In the genomic region with DNA sequence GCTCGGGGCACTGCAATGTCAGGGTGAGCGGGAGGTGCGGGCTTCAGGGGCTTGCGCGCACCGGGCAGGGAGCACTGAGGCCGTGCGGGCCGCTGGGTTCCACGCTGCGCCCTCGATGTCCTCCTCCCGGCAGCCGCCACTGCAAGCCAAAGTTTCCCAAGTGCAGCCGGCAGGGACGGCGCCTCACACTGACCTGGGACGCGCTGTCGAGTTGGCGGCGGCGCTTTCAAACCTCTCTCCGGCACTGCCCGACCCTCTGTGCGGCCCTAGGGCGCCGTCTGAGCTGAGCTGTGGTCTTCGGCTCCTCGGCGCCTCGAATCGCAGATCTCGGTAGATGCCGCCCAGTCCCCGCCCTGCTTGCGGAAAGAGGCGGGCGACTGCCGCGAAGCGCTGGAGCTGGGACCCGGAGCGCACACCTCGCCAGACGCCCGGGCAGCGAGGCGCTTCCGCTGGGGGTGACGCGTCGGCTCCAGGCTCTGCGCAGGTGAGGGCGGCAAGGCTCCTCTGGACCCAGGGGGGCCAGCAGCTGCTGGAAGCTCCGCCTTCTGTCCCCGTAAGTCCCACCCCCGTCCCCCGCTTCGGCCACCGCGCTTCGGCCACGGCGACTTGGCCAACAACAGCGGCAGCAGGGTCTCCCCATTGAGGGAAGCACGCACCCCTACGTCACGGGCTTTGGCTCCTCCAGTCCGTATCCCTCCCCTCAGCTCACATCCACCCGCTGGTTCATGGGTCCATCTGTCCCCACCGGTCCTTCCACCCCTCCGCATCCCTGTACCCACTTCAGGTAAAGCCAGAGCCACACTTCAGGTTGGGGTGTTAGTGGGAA, we compare ENCODE assay signal across 1 cellular context.
TF ChIP-seq lines count a peak whose summit lies in the region.

ANKRD34B (minus strand) TSS at position 320 of the 826 bp plus-strand sequence. CDS start 10,261 bp downstream, outside the sequence.

TF ChIP-seq in H1, 55 proteins besides CTCF, POLR2A, EP300 and RAD21:
- TF ChIP-seq TAF1 (IDR thresholded peaks at IDR 0.05; ENCODE audit: low read depth, low read length): peak; percentile 57; the same call in 1 of the 2 replicates
- no peak for TF ChIP-seq CTBP2 (IDR thresholded peaks at IDR 0.05; ENCODE audit: borderline replicate concordance, insufficient read depth, insufficient read length, low read length)
- peak; percentile 80 for TF ChIP-seq CREB1 (IDR thresholded peaks at IDR 0.05)
- TF ChIP-seq SUZ12 (IDR thresholded peaks at IDR 0.05; ENCODE audit: low read length): peak; percentile 11; the same call in 1 of the 2 replicates
- TF ChIP-seq, protein P1, sequence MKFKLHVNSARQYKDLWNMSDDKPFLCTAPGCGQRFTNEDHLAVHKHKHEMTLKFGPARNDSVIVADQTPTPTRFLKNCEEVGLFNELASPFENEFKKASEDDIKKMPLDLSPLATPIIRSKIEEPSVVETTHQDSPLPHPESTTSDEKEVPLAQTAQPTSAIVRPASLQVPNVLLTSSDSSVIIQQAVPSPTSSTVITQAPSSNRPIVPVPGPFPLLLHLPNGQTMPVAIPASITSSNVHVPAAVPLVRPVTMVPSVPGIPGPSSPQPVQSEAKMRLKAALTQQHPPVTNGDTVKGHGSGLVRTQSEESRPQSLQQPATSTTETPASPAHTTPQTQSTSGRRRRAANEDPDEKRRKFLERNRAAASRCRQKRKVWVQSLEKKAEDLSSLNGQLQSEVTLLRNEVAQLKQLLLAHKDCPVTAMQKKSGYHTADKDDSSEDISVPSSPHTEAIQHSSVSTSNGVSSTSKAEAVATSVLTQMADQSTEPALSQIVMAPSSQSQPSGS (IDR thresholded peaks at IDR 0.05; ENCODE audit: low read length): peak; percentile 29; the same call in 1 of the 2 replicates
- TF ChIP-seq, protein P2, sequence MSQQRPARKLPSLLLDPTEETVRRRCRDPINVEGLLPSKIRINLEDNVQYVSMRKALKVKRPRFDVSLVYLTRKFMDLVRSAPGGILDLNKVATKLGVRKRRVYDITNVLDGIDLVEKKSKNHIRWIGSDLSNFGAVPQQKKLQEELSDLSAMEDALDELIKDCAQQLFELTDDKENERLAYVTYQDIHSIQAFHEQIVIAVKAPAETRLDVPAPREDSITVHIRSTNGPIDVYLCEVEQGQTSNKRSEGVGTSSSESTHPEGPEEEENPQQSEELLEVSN (IDR thresholded peaks at IDR 0.05): peak; percentile 84
- no peak for TF ChIP-seq RFX5 (IDR thresholded peaks at IDR 0.05; ENCODE audit: borderline replicate concordance, low read depth, low read length)
- no peak for TF ChIP-seq YY1 (IDR thresholded peaks at IDR 0.05; ENCODE audit: low read depth, low read length)
- TF ChIP-seq KDM4A (IDR thresholded peaks at IDR 0.05; ENCODE audit: low read depth, low read length, severe bottlenecking): peak; percentile 31
- no peak for TF ChIP-seq CHD2 (IDR thresholded peaks at IDR 0.05; ENCODE audit: low read length)
- TF ChIP-seq RNF2 (IDR thresholded peaks at IDR 0.05; ENCODE audit: borderline replicate concordance, low read depth, low read length, missing control alignments, poor library complexity, severe bottlenecking): peak; percentile 16
- TF ChIP-seq HDAC2 (IDR thresholded peaks at IDR 0.05; ENCODE audit: borderline replicate concordance in 1 of 2, low read depth in 2 of 2, low read length in 2 of 2): no peak
- no peak for TF ChIP-seq CHD1 (IDR thresholded peaks at IDR 0.05; ENCODE audit: low read depth, low read length)
- no peak for TF ChIP-seq PHF8 (conservative IDR thresholded peaks at IDR 0.05; ENCODE audit: low read depth, low read length)
- peak; percentile 31; the same call in 1 of the 2 replicates for TF ChIP-seq GABPA (IDR thresholded peaks at IDR 0.05; ENCODE audit: borderline replicate concordance, insufficient read depth, low read length)
- TF ChIP-seq, protein P3, sequence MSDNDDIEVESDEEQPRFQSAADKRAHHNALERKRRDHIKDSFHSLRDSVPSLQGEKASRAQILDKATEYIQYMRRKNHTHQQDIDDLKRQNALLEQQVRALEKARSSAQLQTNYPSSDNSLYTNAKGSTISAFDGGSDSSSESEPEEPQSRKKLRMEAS (IDR thresholded peaks at IDR 0.05): peak; percentile 70; the same call in 1 of the 2 replicates
- peak; percentile 49; the same call in 1 of the 2 replicates for TF ChIP-seq TBP (IDR thresholded peaks at IDR 0.05; ENCODE audit: low read depth, low read length)
TF ChIP-seq in H1: peak in this region for 10.
